In the genomic region with DNA sequence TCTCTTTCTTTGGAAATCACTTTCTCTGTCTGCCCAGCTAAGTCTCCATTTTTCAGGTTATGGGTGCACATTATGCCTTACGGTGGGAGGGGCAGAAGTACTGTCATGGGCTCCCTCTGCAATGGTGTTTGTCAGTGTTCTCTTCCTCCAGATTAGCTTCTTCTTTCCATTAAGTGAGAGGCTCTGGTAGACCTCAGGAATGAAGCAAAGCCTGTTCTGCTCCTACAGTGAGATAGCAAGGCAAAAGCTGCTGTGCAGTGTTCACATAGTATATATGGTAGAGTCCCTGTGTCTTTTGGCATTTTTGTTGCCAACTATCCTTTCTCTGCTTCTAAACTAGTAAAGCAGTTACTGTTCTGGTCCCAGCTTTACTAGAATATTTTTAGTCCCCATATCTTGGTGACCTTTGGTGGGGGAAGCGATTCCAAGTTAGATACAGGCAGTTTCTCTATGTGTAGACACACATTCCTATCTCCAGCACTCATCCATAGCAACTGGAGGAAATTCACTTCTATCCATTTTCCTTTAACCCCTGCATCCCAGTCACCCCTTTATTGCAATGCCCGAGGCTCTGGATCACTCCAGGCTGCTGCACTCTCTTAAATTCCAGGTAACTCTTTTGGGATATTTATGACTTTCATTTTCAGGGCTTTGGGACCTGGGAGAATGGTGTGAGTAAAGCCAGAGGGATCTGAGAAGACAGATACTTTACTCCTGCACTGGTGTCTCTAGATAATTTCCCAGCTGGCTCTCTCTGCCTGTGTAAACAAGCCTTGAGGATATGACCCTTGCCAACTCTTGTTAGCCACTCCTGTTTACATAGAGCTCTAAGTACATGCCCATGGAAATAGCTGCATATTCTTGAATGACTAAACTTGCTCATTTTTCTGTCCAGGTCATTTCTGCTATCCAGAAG, we compare ENCODE assay signal across 1 cellular context.
A peak's percentile ranks its signal among the peaks of the same experiment; 100 is the strongest.
TF ChIP-seq lines count a peak whose summit lies in the region.

No MANE protein-coding gene starts in this region.

TF ChIP-seq in liver, 16 proteins besides CTCF, POLR2A, EP300 and RAD21:
- no peak for TF ChIP-seq HNF4G (IDR thresholded peaks at IDR 0.05)
- TF ChIP-seq FOXA1 (IDR thresholded peaks at IDR 0.05), result peak; percentile 74
- no peak for TF ChIP-seq SP1 (IDR thresholded peaks at IDR 0.05)
- no peak for TF ChIP-seq TAF1 (conservative IDR thresholded peaks at IDR 0.05)
- TF ChIP-seq JUND (IDR thresholded peaks at IDR 0.05), result no peak
- TF ChIP-seq, protein P1, sequence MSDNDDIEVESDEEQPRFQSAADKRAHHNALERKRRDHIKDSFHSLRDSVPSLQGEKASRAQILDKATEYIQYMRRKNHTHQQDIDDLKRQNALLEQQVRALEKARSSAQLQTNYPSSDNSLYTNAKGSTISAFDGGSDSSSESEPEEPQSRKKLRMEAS (IDR thresholded peaks at IDR 0.05), result no peak
- peak; percentile 36 for TF ChIP-seq NR2F2 (IDR thresholded peaks at IDR 0.05)
- TF ChIP-seq HNF4A (conservative IDR thresholded peaks at IDR 0.05), result peak; percentile 9 to 26
- no peak for TF ChIP-seq YY1 (IDR thresholded peaks at IDR 0.05)
- TF ChIP-seq, protein P2, sequence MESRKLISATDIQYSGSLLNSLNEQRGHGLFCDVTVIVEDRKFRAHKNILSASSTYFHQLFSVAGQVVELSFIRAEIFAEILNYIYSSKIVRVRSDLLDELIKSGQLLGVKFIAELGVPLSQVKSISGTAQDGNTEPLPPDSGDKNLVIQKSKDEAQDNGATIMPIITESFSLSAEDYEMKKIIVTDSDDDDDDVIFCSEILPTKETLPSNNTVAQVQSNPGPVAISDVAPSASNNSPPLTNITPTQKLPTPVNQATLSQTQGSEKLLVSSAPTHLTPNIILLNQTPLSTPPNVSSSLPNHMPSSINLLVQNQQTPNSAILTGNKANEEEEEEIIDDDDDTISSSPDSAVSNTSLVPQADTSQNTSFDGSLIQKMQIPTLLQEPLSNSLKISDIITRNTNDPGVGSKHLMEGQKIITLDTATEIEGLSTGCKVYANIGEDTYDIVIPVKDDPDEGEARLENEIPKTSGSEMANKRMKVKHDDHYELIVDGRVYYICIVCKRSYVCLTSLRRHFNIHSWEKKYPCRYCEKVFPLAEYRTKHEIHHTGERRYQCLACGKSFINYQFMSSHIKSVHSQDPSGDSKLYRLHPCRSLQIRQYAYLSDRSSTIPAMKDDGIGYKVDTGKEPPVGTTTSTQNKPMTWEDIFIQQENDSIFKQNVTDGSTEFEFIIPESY (IDR thresholded peaks at IDR 0.05), result no peak
- TF ChIP-seq, protein P3, sequence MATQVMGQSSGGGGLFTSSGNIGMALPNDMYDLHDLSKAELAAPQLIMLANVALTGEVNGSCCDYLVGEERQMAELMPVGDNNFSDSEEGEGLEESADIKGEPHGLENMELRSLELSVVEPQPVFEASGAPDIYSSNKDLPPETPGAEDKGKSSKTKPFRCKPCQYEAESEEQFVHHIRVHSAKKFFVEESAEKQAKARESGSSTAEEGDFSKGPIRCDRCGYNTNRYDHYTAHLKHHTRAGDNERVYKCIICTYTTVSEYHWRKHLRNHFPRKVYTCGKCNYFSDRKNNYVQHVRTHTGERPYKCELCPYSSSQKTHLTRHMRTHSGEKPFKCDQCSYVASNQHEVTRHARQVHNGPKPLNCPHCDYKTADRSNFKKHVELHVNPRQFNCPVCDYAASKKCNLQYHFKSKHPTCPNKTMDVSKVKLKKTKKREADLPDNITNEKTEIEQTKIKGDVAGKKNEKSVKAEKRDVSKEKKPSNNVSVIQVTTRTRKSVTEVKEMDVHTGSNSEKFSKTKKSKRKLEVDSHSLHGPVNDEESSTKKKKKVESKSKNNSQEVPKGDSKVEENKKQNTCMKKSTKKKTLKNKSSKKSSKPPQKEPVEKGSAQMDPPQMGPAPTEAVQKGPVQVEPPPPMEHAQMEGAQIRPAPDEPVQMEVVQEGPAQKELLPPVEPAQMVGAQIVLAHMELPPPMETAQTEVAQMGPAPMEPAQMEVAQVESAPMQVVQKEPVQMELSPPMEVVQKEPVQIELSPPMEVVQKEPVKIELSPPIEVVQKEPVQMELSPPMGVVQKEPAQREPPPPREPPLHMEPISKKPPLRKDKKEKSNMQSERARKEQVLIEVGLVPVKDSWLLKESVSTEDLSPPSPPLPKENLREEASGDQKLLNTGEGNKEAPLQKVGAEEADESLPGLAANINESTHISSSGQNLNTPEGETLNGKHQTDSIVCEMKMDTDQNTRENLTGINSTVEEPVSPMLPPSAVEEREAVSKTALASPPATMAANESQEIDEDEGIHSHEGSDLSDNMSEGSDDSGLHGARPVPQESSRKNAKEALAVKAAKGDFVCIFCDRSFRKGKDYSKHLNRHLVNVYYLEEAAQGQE (IDR thresholded peaks at IDR 0.05), result no peak
- TF ChIP-seq, protein P4, sequence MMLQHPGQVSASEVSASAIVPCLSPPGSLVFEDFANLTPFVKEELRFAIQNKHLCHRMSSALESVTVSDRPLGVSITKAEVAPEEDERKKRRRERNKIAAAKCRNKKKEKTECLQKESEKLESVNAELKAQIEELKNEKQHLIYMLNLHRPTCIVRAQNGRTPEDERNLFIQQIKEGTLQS (IDR thresholded peaks at IDR 0.05), result no peak
- TF ChIP-seq GABPA (IDR thresholded peaks at IDR 0.05 in 1 of 2, conservative IDR thresholded peaks at IDR 0.05 in 1 of 2), result no peak
- TF ChIP-seq EGR1 (IDR thresholded peaks at IDR 0.05; ENCODE audit: low read depth in 2 of 2), result no peak
- TF ChIP-seq FOXA2 (IDR thresholded peaks at IDR 0.05), result peak; percentile 86
- no peak for TF ChIP-seq RXRA (IDR thresholded peaks at IDR 0.05)
TF ChIP-seq in liver: peak in this region for 4.
